In the genomic region with DNA sequence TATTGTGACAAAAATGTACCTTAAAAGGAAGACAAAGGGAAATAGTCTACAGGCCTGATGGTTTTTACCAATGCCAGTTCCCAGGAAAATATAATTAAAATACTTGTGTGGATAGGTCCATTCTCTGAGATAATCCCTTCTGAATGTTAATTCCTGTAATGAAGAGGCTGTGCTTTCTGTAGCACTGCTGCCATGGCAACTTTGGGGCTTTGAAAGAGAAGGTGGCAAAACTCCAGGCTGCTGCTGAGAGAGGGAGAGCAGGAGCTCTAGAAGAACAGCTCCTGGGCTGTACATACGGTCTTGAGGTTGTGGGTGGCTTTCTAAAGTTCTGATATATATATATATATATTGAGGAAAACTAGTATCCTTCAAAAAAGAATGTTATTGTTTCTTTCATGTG, we compare ENCODE assay signal across 9 cellular contexts.
A peak's percentile ranks its signal among the peaks of the same experiment; 100 is the strongest.
DNase-seq lines count a peak whose midpoint lies in the region; ATAC-seq, FAIRE-seq and TF ChIP-seq lines count a peak whose summit lies in the region.
"Had no signal": no experiment of that assay in that cellular context is flagged by ENCODE, and none has a peak within 500 bp of the region (broad histone marks: within the 10 kb centered on the region; RNA-seq: fewer than 3 reads in every experiment).

No MANE protein-coding gene starts in this region.

- peak overlapping the region; percentile 23 for H3K27ac ChIP-seq in cingulate gyrus (ENCODE audit: low read depth, low read length)
- no peak overlapping the region for H3K27ac ChIP-seq in colonic mucosa

- intact Hi-C loops in colonic mucosa (cut with DNase I) = no loop called here

- H3K9me3 ChIP-seq in colonic mucosa = no peaks in the 10 kb centered on the region
- H3K9me3 ChIP-seq: mucosa of descending colon had no signal

- H3K4me3 ChIP-seq in colonic mucosa = no peak overlapping the region
- H3K4me3 ChIP-seq: mucosa of descending colon had no signal

- peak; percentile 1 for DNase-seq in COLO668 (lab: John Stamatoyannopoulos, UW; ENCODE audit: unreplicated experiment)
- DNase-seq in NCI-H1436 treated with DMSO at 0.1 percent for 48 hours (lab: John Stamatoyannopoulos, UW) = peak; percentile 2
- DNase-seq in midbrain (lab: John Stamatoyannopoulos, UW) = peak; percentile 78
- DNase-seq in cerebellar nuclear complex (lab: John Stamatoyannopoulos, UW) = no peak
- DNase-seq in GM12891 (ENCODE audit: insufficient read length, low spot score) = no peak
- no peak for DNase-seq in colonic mucosa

- no peak for TF ChIP-seq CTCF in colonic mucosa (IDR thresholded peaks at IDR 0.05)

- H3K9ac ChIP-seq in colonic mucosa (ENCODE audit: low read depth in 2 of 2, low read length in 2 of 2) = no peak overlapping the region

- FAIRE-seq in GM12891 (lab: Jason Lieb, UNC) = no peak

- H3K36me3 ChIP-seq in colonic mucosa = no peaks in the 10 kb centered on the region

- ATAC-seq in GM21367 (IDR thresholded peaks at IDR 0.05; ENCODE audit: unreplicated experiment) = no peak
- ATAC-seq: mucosa of descending colon had no signal

- H3K27me3 ChIP-seq in colonic mucosa = no peaks in the 10 kb centered on the region

- no peak for TF ChIP-seq POLR2A in GM12891 (IDR thresholded peaks at IDR 0.05; ENCODE audit: low read depth, low read length)

- no peaks in the 10 kb centered on the region for H3K4me1 ChIP-seq in colonic mucosa

TF ChIP-seq in GM12891, 5 proteins besides CTCF, POLR2A, EP300 and RAD21:
- no peak for TF ChIP-seq TAF1 (IDR thresholded peaks at IDR 0.05; ENCODE audit: low read depth, low read length)
- TF ChIP-seq POLR2AphosphoS5 (IDR thresholded peaks at IDR 0.05; ENCODE audit: low read depth, low read length) = no peak
- no peak for TF ChIP-seq SPI1 (IDR thresholded peaks at IDR 0.05; ENCODE audit: low read depth, low read length)
- no peak for TF ChIP-seq PAX5 (IDR thresholded peaks at IDR 0.05; ENCODE audit: insufficient read depth, low read length, severe bottlenecking)
- TF ChIP-seq POU2F2 (IDR thresholded peaks at IDR 0.05; ENCODE audit: low read depth, low read length) = no peak
TF ChIP-seq in GM12891: peak in this region for 0.

Comparison
In these comparisons a context has a peak if more than half of its experiments do, and no peak if none do; other contexts are left out.
1. DNase-seq: peak in COLO668 (single experiment), NCI-H1436 treated with DMSO at 0.1 percent for 48 hours (single experiment) and midbrain (single experiment); none in cerebellar nuclear complex (0 of 2), GM12891 (single experiment) and colonic mucosa (single experiment).